ENCODE assay signal across 27 cellular contexts in genomic region chr3:33424606-33425453, GRCh38. TPM values are rescaled to one million over a fixed set of nuclear protein-coding genes. Genes with fewer than 3 reads are reported as not detected.
DNase-seq lines count a peak whose midpoint lies in the region; TF ChIP-seq lines count a peak whose summit lies in the region.
"Had no signal": no experiment of that assay in that cellular context is flagged by ENCODE, and none has a peak within 500 bp of the region (broad histone marks: within the 10 kb centered on the region; RNA-seq: fewer than 3 reads in every experiment).

No MANE protein-coding gene starts in this region.

- H3K79me2 ChIP-seq in GM23248 (ENCODE audit: insufficient read depth), result peaks cover 100% of the 10 kb centered on the region

- H3K9ac ChIP-seq in BLaER1 treated with 17β-estradiol and CSF1 and Interleukin-3, amounts not matched to agents 10 nM and 100 nM, result 0 out of 22 replicates have a peak overlapping the region, but pooled peaks of 1 of the 11 experiments have one; percentile 0
- H3K9ac ChIP-seq in GM23248, result no peak overlapping the region

- no peak overlapping the region for H3K4me3 Mint-ChIP-seq in chondrocyte (ENCODE audit: unreplicated experiment)
- no peak overlapping the region for H3K4me3 Mint-ChIP-seq in osteocyte (ENCODE audit: unreplicated experiment)
- H3K4me3 Mint-ChIP-seq: activated naive CD4-positive, alpha-beta T cell treated with anti-CD3 and anti-CD28 coated beads for 36 hours; CD4-positive, alpha-beta T cell had no signal

- H3K9me2 ChIP-seq in GM23248 (ENCODE audit: insufficient read depth), result no peaks in the 10 kb centered on the region

- peaks cover 0 to 71% (median 34%) of the 10 kb centered on the region in 10 experiments; a peak in 16 of 20 replicates for H3K4me1 ChIP-seq in BLaER1 treated with 17β-estradiol and CSF1 and Interleukin-3, amounts not matched to agents 10 nM and 100 nM
- H3K4me1 ChIP-seq in GM23248 (ENCODE audit: insufficient read depth), result peaks cover 7% of the 10 kb centered on the region; the same call in 1 of the 2 replicates
- H3K4me1 ChIP-seq: breast epithelium had no signal

- 0 out of 2 replicates have a peak, but pooled peaks cover 4% of the 10 kb centered on the region for H3F3A ChIP-seq in GM23248 (ENCODE audit: insufficient read depth)

- H3K27me3 Mint-ChIP-seq in chondrocyte (ENCODE audit: low read depth) (no peaks in the 10 kb centered on the region), osteocyte (ENCODE audit: unreplicated experiment) (no peaks in the 10 kb centered on the region)
- H3K27me3 Mint-ChIP-seq: CD4-positive, alpha-beta T cell had no signal

- peak overlapping the region in 7 of 11 experiments; percentile 9 to 71 (median 44); a peak in 11 of 22 replicates for H3K4me2 ChIP-seq in BLaER1 treated with 17β-estradiol and CSF1 and Interleukin-3, amounts not matched to agents 10 nM and 100 nM
- H3K4me2 ChIP-seq in GM23248 (ENCODE audit: unreplicated experiment), result no peak overlapping the region
- H3K4me2 ChIP-seq: PC-9 had no signal

- no peak overlapping the region for H2AFZ ChIP-seq in GM23248
- H2AFZ ChIP-seq: PC-9 had no signal

- H3K4me3 ChIP-seq in BLaER1 treated with 17β-estradiol and CSF1 and Interleukin-3, amounts not matched to agents 10 nM and 100 nM, result no peak overlapping the region
- H3K4me3 ChIP-seq in GM23248, result no peak overlapping the region
- H3K4me3 ChIP-seq: breast epithelium, gastroesophageal sphincter, K562, PC-9, tibial artery had no signal

- H3K27ac ChIP-seq in BLaER1 treated with 17β-estradiol and CSF1 and Interleukin-3, amounts not matched to agents 10 nM and 100 nM, result peak overlapping the region in 4 of 11 experiments; percentile 4 to 38 (median 16); a peak in 4 of 22 replicates
- H3K27ac ChIP-seq in GM23248, result no peak overlapping the region
- H3K27ac ChIP-seq: breast epithelium, gastroesophageal sphincter, neutrophil, PC-9, tibial artery had no signal

- in situ Hi-C loops in GM23248 (cut with MboI), result no loop called here

- H3K36me3 Mint-ChIP-seq in chondrocyte (ENCODE audit: low read depth) (peaks cover 9% of the 10 kb centered on the region), osteocyte (ENCODE audit: unreplicated experiment) (peaks cover 31% of the 10 kb centered on the region)

- WGBS in GM23248 (ENCODE audit: low coverage in 1 of 2, low lambda C conversion rate in 2 of 2, missing lambda C conversion rate in 2 of 2), 2 experiments, result 96 to 98% methylated on average over 10 of the region's 10 CpGs

- H3K4me1 Mint-ChIP-seq in chondrocyte (ENCODE audit: low read depth) (peaks cover 60% of the 10 kb centered on the region), osteocyte (ENCODE audit: unreplicated experiment) (peaks cover 51% of the 10 kb centered on the region)

- H3K27ac Mint-ChIP-seq in chondrocyte (ENCODE audit: unreplicated experiment) (peak overlapping the region; percentile 83), osteocyte (ENCODE audit: unreplicated experiment) (no peak overlapping the region)
- H3K27ac Mint-ChIP-seq: activated naive CD4-positive, alpha-beta T cell treated with anti-CD3 and anti-CD28 coated beads for 36 hours; CD4-positive, alpha-beta T cell had no signal

- H4K20me1 ChIP-seq in BLaER1 treated with 17β-estradiol and CSF1 and Interleukin-3, amounts not matched to agents 10 nM and 100 nM, result peaks cover 42 to 98% (median 64%) of the 10 kb centered on the region in 11 experiments; a peak in 21 of 22 replicates
- H4K20me1 ChIP-seq in GM23248 (ENCODE audit: insufficient read depth), result peaks cover 10% of the 10 kb centered on the region; the same call in 1 of the 2 replicates

- TF ChIP-seq CTCF in chondrocyte (IDR thresholded peaks at IDR 0.05), result no peak
- TF ChIP-seq CTCF in osteocyte (IDR thresholded peaks at IDR 0.05), result no peak

- peak; percentile 14 for DNase-seq in GM23248
- DNase-seq in chondrocyte (ENCODE audit: low spot score), result no peak
- peak; percentile 40 for DNase-seq in myocyte (ENCODE audit: low read depth)
- no peak for DNase-seq in GM19240 (ENCODE audit: insufficient read length, low spot score)
- no peak for DNase-seq in osteocyte (ENCODE audit: extremely low spot score, unreplicated experiment)
- DNase-seq in hippocampal formation (lab: John Stamatoyannopoulos, UW), result no peak
- DNase-seq: activated CD8-positive, alpha-beta memory T cell treated with anti-CD3 and anti-CD28 coated beads for 24 hours; activated naive CD4-positive, alpha-beta T cell treated with anti-CD3 and anti-CD28 coated beads for 36 hours; activated T-cell treated with anti-CD3 and anti-CD28 coated beads, Interleukin-2, amount 50 U/mL, for 48 hours; amniotic stem cell; CD4-positive, alpha-beta T cell; cortex of kidney; DMS 273 treated with DMSO at 0.1 percent for 48 hours; NCI-H1417 treated with DMSO at 0.1 percent for 48 hours; NCI-H2107; NCI-H446 treated with DMSO at 0.1 percent for 48 hours; PC-9; SHP77 treated with DMSO at 0.1 percent for 48 hours; stimulated activated CD4-positive, alpha-beta T cell treated with anti-CD3 and anti-CD28 coated beads, Interleukin-4, amount 100 ng/mL, for 24 hours; stimulated activated naive CD4-positive, alpha-beta T cell treated with Interleukin-2 at 50 U/mL for 16 hours; SW 1271; tibial artery had no signal

- H3K9me3 ChIP-seq in BLaER1 treated with 17β-estradiol and CSF1 and Interleukin-3, amounts not matched to agents 10 nM and 100 nM (replicated peaks in 1 of 11), result peaks cover 0 to 22% (median 0%) of the 10 kb centered on the region in 11 experiments; a peak in 4 of 22 replicates
- no peaks in the 10 kb centered on the region for H3K9me3 ChIP-seq in GM23248 (ENCODE audit: low read depth)
- H3K9me3 ChIP-seq: breast epithelium, gastroesophageal sphincter, neutrophil, tibial artery had no signal

- no peaks in the 10 kb centered on the region for H3K27me3 ChIP-seq in BLaER1 treated with 17β-estradiol and CSF1 and Interleukin-3, amounts not matched to agents 10 nM and 100 nM
- H3K27me3 ChIP-seq in GM23248 (replicated peaks; ENCODE audit: insufficient read depth), result no peaks in the 10 kb centered on the region
- H3K27me3 ChIP-seq: breast epithelium, gastroesophageal sphincter, neutrophil, tibial artery had no signal

- peaks cover 45 to 76% (median 59%) of the 10 kb centered on the region in 11 experiments for H3K36me3 ChIP-seq in BLaER1 treated with 17β-estradiol and CSF1 and Interleukin-3, amounts not matched to agents 10 nM and 100 nM
- peaks cover 27% of the 10 kb centered on the region for H3K36me3 ChIP-seq in GM23248 (ENCODE audit: low read depth)
- H3K36me3 ChIP-seq: breast epithelium had no signal

- no peaks in the 10 kb centered on the region for H3K9me3 Mint-ChIP-seq in chondrocyte (ENCODE audit: low read depth)
- H3K9me3 Mint-ChIP-seq in osteocyte (ENCODE audit: unreplicated experiment), result no peaks in the 10 kb centered on the region
- H3K9me3 Mint-ChIP-seq: activated naive CD4-positive, alpha-beta T cell treated with anti-CD3 and anti-CD28 coated beads for 36 hours; CD4-positive, alpha-beta T cell had no signal

RNA-seq across cellular contexts. Expression of gene UBP1, which starts 15.4 kb away (rescaled TPM):
- total RNA-seq in GM23248 (2014; rRNA removed; shearing (Covaris generic)), result 27.4 and 38.7 TPM in 2 replicates
- 12.5 and 13.3 TPM in 2 replicates for polyA plus RNA-seq in GM23248 (2016; fragmentation: Nextera tagmentation; extraction: Ambion mirVana)
- 60.6 to 61.8 TPM (median 60.9 TPM) in 3 replicates for total RNA-seq in chondrocyte
- total RNA-seq in myocyte, result 24.3 and 24.4 TPM in 2 replicates
- polyA plus RNA-seq in myocyte (2012), result 26.7 TPM
- 53.2 and 57.0 TPM in 2 replicates for total RNA-seq in osteocyte

Comparison
In these comparisons a context has a peak if more than half of its experiments do, and no peak if none do; other contexts are left out.
1. DNase-seq: peak in GM23248 (single experiment) and myocyte (single experiment); none in chondrocyte (single experiment), GM19240 (single experiment), osteocyte (single experiment) and hippocampal formation (0 of 2).